Comparison of ENCODE assay signal across 8 cellular contexts in genomic region chr10:110500515-110500905, GRCh38. TPM values are rescaled to one million over a fixed set of nuclear protein-coding genes. Genes with fewer than 3 reads are reported as not detected.
DNase-seq lines count a peak whose midpoint lies in the region; TF ChIP-seq lines count a peak whose summit lies in the region.

No MANE protein-coding gene starts in this region.

- peaks cover 0 to 4% (median 0%) of the 10 kb centered on the region in 5 experiments for H3K9me3 Mint-ChIP-seq in brain

- no peaks in the 10 kb centered on the region for H3K4me1 ChIP-seq in prostate gland (replicated peaks)

- 65% methylated on average over 3 of the region's 3 CpGs for WGBS in prostate gland

- H3K4me1 Mint-ChIP-seq in brain, result peaks cover 80% of the 10 kb centered on the region

- intact Hi-C loops in prostate gland (cut with DNase I), result loop anchor here (5.0 kb wide), 2 partner anchors 67 to 143 kb away; partner anchors contain the start of gene SMC3

- H3K36me3 ChIP-seq in kidney epithelial cell (ENCODE audit: control insufficient read depth, insufficient read depth, low read length), result peaks cover 5% of the 10 kb centered on the region
- H3K36me3 ChIP-seq in prostate gland, result no peaks in the 10 kb centered on the region

- H3K27ac Mint-ChIP-seq in brain, result peak overlapping the region in 4 of 5 experiments; percentile 72 to 94 (median 82)

- peaks cover 4% of the 10 kb centered on the region for H3K36me3 Mint-ChIP-seq in brain

- H3K27ac ChIP-seq in prostate gland, result peak overlapping the region in 1 of 2 donors; percentile 29

- H3K27me3 Mint-ChIP-seq in brain, result peaks cover 70% of the 10 kb centered on the region

- H3K4me3 ChIP-seq in kidney epithelial cell (ENCODE audit: low read depth, low read length) (peak overlapping the region; percentile 64), prostate gland (no peak overlapping the region)

- H3K9me3 ChIP-seq in prostate gland, result no peaks in the 10 kb centered on the region

- no peaks in the 10 kb centered on the region for H3K27me3 ChIP-seq in kidney epithelial cell (ENCODE audit: control insufficient read depth, insufficient read depth, low read length)
- H3K27me3 ChIP-seq in prostate gland (replicated peaks; ENCODE audit: insufficient read depth), result no peaks in the 10 kb centered on the region

- TF ChIP-seq CTCF in brain (conservative IDR thresholded peaks at IDR 0.05) (no peak), kidney epithelial cell (IDR thresholded peaks at IDR 0.05; ENCODE audit: insufficient read depth, low read length, poor library complexity, severe bottlenecking) (no peak), prostate gland (IDR thresholded peaks at IDR 0.05) (no peak)

- H3K4me3 Mint-ChIP-seq in brain, result peak overlapping the region; percentile 74 to 94 (median 90)

- DNase-seq in A172 (ENCODE audit: low spot score) (peak; percentile 77), HK-2 (ENCODE audit: unreplicated experiment) (peak; percentile 60), kidney epithelial cell (ENCODE audit: low read depth) (no peak), NCI-H446 (lab: John Stamatoyannopoulos, UW) (no peak), NCI-H2107 treated with DMSO at 0.1 percent for 48 hours (lab: John Stamatoyannopoulos, UW; ENCODE audit: unreplicated experiment) (no peak), prostate gland (ENCODE audit: low spot score) (no peak), amygdala (lab: John Stamatoyannopoulos, UW) (no peak)

- TF ChIP-seq POLR2A in prostate gland (IDR thresholded peaks at IDR 0.05), result no peak

RNA-seq across cellular contexts. Expression of gene DUSP5, which starts 2.8 kb away (rescaled TPM):
- 6.8 and 9.5 TPM in 2 replicates for total RNA-seq in A172 (2014; rRNA removed; shearing (Covaris generic))
- 2.8 TPM for polyA plus RNA-seq in brain (ENCODE audit: insufficient read depth, low read depth, low replicate concordance)
- total RNA-seq in kidney epithelial cell, result 88.4 and 103 TPM in 2 replicates
- 10 to 100 TPM in 1 of 2 donors, 1 to 10 TPM in 1; 6.9 to 33.1 TPM for total RNA-seq in prostate gland

Comparison
In these comparisons a context has a peak if more than half of its experiments do, and no peak if none do; other contexts are left out.
1. DNase-seq: peak in A172 (single experiment) and HK-2 (single experiment); none in kidney epithelial cell (single experiment), NCI-H446 (0 of 2), NCI-H2107 treated with DMSO at 0.1 percent for 48 hours (single experiment), prostate gland (single experiment) and amygdala (0 of 56).